In genomic region chr2:238239552-238239871, GRCh38 we compare ENCODE assay signal across 8 cellular contexts. TPM values are rescaled to one million over a fixed set of nuclear protein-coding genes. Genes with fewer than 3 reads are reported as not detected.
DNase-seq lines count a peak whose midpoint lies in the region; ATAC-seq and TF ChIP-seq lines count a peak whose summit lies in the region.

No MANE protein-coding gene starts in this region.

- peak overlapping the region; percentile 66 for H3K4me3 ChIP-seq in LNCaP clone FGC (ENCODE audit: low read depth, low read length)
- H3K4me3 ChIP-seq in duodenal mucosa (ENCODE audit: low read depth in 1 of 2, low read length in 2 of 2): peak overlapping the region; percentile 44 to 65

- no peaks in the 10 kb centered on the region for H3K36me3 ChIP-seq in duodenal mucosa (ENCODE audit: control insufficient read depth in 1 of 2, insufficient read depth in 2 of 2, low read length in 2 of 2)

- H3K9ac ChIP-seq in duodenal mucosa (ENCODE audit: low read depth in 1 of 2, low read length in 2 of 2): peak overlapping the region in 1 of 2 donors; percentile 32

- no peak overlapping the region for H3K27ac Mint-ChIP-seq in activated naive CD4-positive, alpha-beta T cell treated with anti-CD3 and anti-CD28 coated beads, Interleukin-2, amount 10 ng/mL, durations not matched to agents 7 days and 5 days
- H3K27ac Mint-ChIP-seq in natural killer cell treated with Interleukin-12 subunit alpha and Interleukin-12 subunit beta and Interleukin-15 and Interleukin-18, amount 100 ng/mL, for 72 hours: no peak overlapping the region

- peaks cover 74% of the 10 kb centered on the region for H3K27me3 Mint-ChIP-seq in activated naive CD4-positive, alpha-beta T cell treated with anti-CD3 and anti-CD28 coated beads, Interleukin-2, amount 10 ng/mL, durations not matched to agents 7 days and 5 days
- peaks cover 8 to 14% of the 10 kb centered on the region in 2 donors for H3K27me3 Mint-ChIP-seq in natural killer cell treated with Interleukin-12 subunit alpha and Interleukin-12 subunit beta and Interleukin-15 and Interleukin-18, amount 100 ng/mL, for 72 hours

- H3K4me1 Mint-ChIP-seq in activated naive CD4-positive, alpha-beta T cell treated with anti-CD3 and anti-CD28 coated beads, Interleukin-2, amount 10 ng/mL, durations not matched to agents 7 days and 5 days: peaks cover 6% of the 10 kb centered on the region
- peaks cover 5 to 18% of the 10 kb centered on the region in 2 donors for H3K4me1 Mint-ChIP-seq in natural killer cell treated with Interleukin-12 subunit alpha and Interleukin-12 subunit beta and Interleukin-15 and Interleukin-18, amount 100 ng/mL, for 72 hours (ENCODE audit: low read depth in 2 of 2)

- H3K4me1 ChIP-seq in duodenal mucosa (ENCODE audit: control insufficient read depth in 1 of 2, insufficient read depth in 2 of 2, low read length in 2 of 2): peaks cover 14 to 23% of the 10 kb centered on the region in 2 donors

- ATAC-seq in natural killer cell treated with Interleukin-12 subunit alpha and Interleukin-12 subunit beta and Interleukin-15 and Interleukin-18, amount 100 ng/mL, for 72 hours: no peak

- no peak for DNase-seq in activated naive CD4-positive, alpha-beta T cell treated with anti-CD3 and anti-CD28 coated beads, Interleukin-2, amount 10 ng/mL, durations not matched to agents 7 days and 5 days
- no peak for DNase-seq in activated naive CD4-positive, alpha-beta T cell treated with Interleukin-2 at 50 U/mL for 16 hours
- DNase-seq in LNCaP clone FGC (ENCODE audit: low read depth) (no peak), activated gamma-delta T cell (lab: John Stamatoyannopoulos, UW) (no peak), hippocampal formation (lab: John Stamatoyannopoulos, UW) (no peak), NCI-H2081 treated with DMSO at 0.1 percent for 48 hours (lab: John Stamatoyannopoulos, UW) (no peak)
- no peak for DNase-seq in natural killer cell treated with Interleukin-12 subunit alpha and Interleukin-12 subunit beta and Interleukin-15 and Interleukin-18, amount 100 ng/mL, for 72 hours (ENCODE audit: low spot score)

- no peak overlapping the region for H3K27ac ChIP-seq in duodenal mucosa (ENCODE audit: low read depth, low read length)

- no peaks in the 10 kb centered on the region for H3K9me3 Mint-ChIP-seq in activated naive CD4-positive, alpha-beta T cell treated with anti-CD3 and anti-CD28 coated beads, Interleukin-2, amount 10 ng/mL, durations not matched to agents 7 days and 5 days
- no peaks in the 10 kb centered on the region for H3K9me3 Mint-ChIP-seq in natural killer cell treated with Interleukin-12 subunit alpha and Interleukin-12 subunit beta and Interleukin-15 and Interleukin-18, amount 100 ng/mL, for 72 hours

- CTCF ChIA-PET in activated naive CD4-positive, alpha-beta T cell treated with anti-CD3 and anti-CD28 coated beads, Interleukin-2, amount 10 ng/mL, durations not matched to agents 7 days and 5 days (lab: Charles Lee): no interaction called here

- no peaks in the 10 kb centered on the region for H3K9me3 ChIP-seq in duodenal mucosa (ENCODE audit: control insufficient read depth in 1 of 2, low read length in 2 of 2)

- H3K36me3 Mint-ChIP-seq in activated naive CD4-positive, alpha-beta T cell treated with anti-CD3 and anti-CD28 coated beads, Interleukin-2, amount 10 ng/mL, durations not matched to agents 7 days and 5 days: peaks cover 2% of the 10 kb centered on the region
- no peaks in the 10 kb centered on the region for H3K36me3 Mint-ChIP-seq in natural killer cell treated with Interleukin-12 subunit alpha and Interleukin-12 subunit beta and Interleukin-15 and Interleukin-18, amount 100 ng/mL, for 72 hours

- H3K4me3 Mint-ChIP-seq in activated naive CD4-positive, alpha-beta T cell treated with anti-CD3 and anti-CD28 coated beads, Interleukin-2, amount 10 ng/mL, durations not matched to agents 7 days and 5 days: peak overlapping the region; percentile 47
- H3K4me3 Mint-ChIP-seq in natural killer cell treated with Interleukin-12 subunit alpha and Interleukin-12 subunit beta and Interleukin-15 and Interleukin-18, amount 100 ng/mL, for 72 hours: peak overlapping the region; percentile 97

- no peaks in the 10 kb centered on the region for H3K27me3 ChIP-seq in duodenal mucosa (ENCODE audit: control insufficient read depth in 1 of 2, insufficient read depth in 2 of 2, low read length in 2 of 2)

- TF ChIP-seq CTCF in LNCaP clone FGC (IDR thresholded peaks at IDR 0.05; ENCODE audit: control insufficient read depth, extremely low read depth, insufficient read depth): no peak

RNA-seq across cellular contexts. Expression of gene HES6, which starts 0.3 kb away (rescaled TPM):
- total RNA-seq in natural killer cell treated with Interleukin-12 subunit alpha and Interleukin-12 subunit beta and Interleukin-15 and Interleukin-18, amount 100 ng/mL, for 72 hours: 10 to 100 TPM in 1 of 2 donors, 1 to 10 TPM in 1; 5.7 to 11.3 TPM

RNA-seq across cellular contexts. Expression of gene ILKAP, which starts 36.0 kb away (rescaled TPM):
- total RNA-seq in natural killer cell treated with Interleukin-12 subunit alpha and Interleukin-12 subunit beta and Interleukin-15 and Interleukin-18, amount 100 ng/mL, for 72 hours: 10 to 100 TPM; 75.8 to 99.7 TPM

RNA-seq across cellular contexts. Expression of gene PER2, which starts 48.9 kb away (rescaled TPM):
- 10 to 100 TPM; 13.8 to 18.4 TPM for total RNA-seq in natural killer cell treated with Interleukin-12 subunit alpha and Interleukin-12 subunit beta and Interleukin-15 and Interleukin-18, amount 100 ng/mL, for 72 hours
